Comparison of ENCODE assay signal across 8 cellular contexts in genomic region chr3:10321630-10322354, GRCh38. TPM values are rescaled to one million over a fixed set of nuclear protein-coding genes. Genes with fewer than 3 reads are reported as not detected.
DNase-seq lines count a peak whose midpoint lies in the region; ATAC-seq, FAIRE-seq and TF ChIP-seq lines count a peak whose summit lies in the region.

No MANE protein-coding gene starts in this region.

- H4K20me1 ChIP-seq in K562 (replicated peaks; ENCODE audit: control insufficient read depth, insufficient read depth, low read length) = peaks cover 25% of the 10 kb centered on the region

- peak overlapping the region in 2 of 3 experiments; percentile 92 to 98 for H3K27ac Mint-ChIP-seq in nephron

- no peak overlapping the region for H3K4me2 ChIP-seq in K562 (ENCODE audit: insufficient read depth, low read length)

- peaks cover 31% of the 10 kb centered on the region for H3K27me3 Mint-ChIP-seq in nephron (ENCODE audit: low read depth)

- H3K36me3 Mint-ChIP-seq in nephron (ENCODE audit: low read depth) = peaks cover 13% of the 10 kb centered on the region

- H3K9me3 Mint-ChIP-seq in nephron = no peaks in the 10 kb centered on the region

- BruUV-seq in A673 (replicated peaks; lab: Mats Ljungman, UMichigan) = no TSS peak
- no TSS peak for BruUV-seq in K562 (replicated peaks; lab: Mats Ljungman, UMichigan)

- H3K27ac ChIP-seq in A673 (ENCODE audit: low read depth, low read length, poor library complexity, severe bottlenecking) (no peak overlapping the region), HEK293 (ENCODE audit: extremely low read depth, low read depth, low read length) (no peak overlapping the region), K562 (ENCODE audit: extremely low read depth, low read depth, low read length) (no peak overlapping the region; the same call in 2 of the 3 replicates), prostate gland (no peak overlapping the region)

- H3K9ac ChIP-seq in K562 (ENCODE audit: insufficient read depth in 1 of 2, low read depth in 2 of 2, low read length in 2 of 2) = peak overlapping the region in 1 of 2 experiments; percentile 53; a peak in 2 of 4 replicates

- peaks cover 41% of the 10 kb centered on the region for H3K79me2 ChIP-seq in K562 (ENCODE audit: control insufficient read depth, insufficient read depth, low read length)

- TF ChIP-seq EP300 in K562 (IDR thresholded peaks at IDR 0.05; ENCODE audit: low read length) = no peak

- peaks cover 9% of the 10 kb centered on the region for H3K9me1 ChIP-seq in K562 (ENCODE audit: control insufficient read depth, insufficient read depth, low read length)

- no peak for FAIRE-seq in K562 (lab: Jason Lieb, UNC)

- TF ChIP-seq CTCF in A673 (conservative IDR thresholded peaks at IDR 0.05; ENCODE audit: low read depth, low read length) (no peak), HEK293 (tag by site-specific recombination; IDR thresholded peaks at IDR 0.05) (no peak), K562 (IDR thresholded peaks at IDR 0.05 in 2 of 3, conservative IDR thresholded peaks at IDR 0.05 in 1 of 3; ENCODE audit: insufficient read depth in 2 of 3, low read depth in 1 of 3, low read length in 3 of 3) (no peak), nephron (IDR thresholded peaks at IDR 0.05; ENCODE audit: unreplicated experiment in 3 of 3) (no peak), prostate gland (IDR thresholded peaks at IDR 0.05) (no peak)

- H3K36me3 ChIP-seq in A673 (ENCODE audit: insufficient read depth, low read length, poor library complexity, severe bottlenecking) = peaks cover 22% of the 10 kb centered on the region
- H3K36me3 ChIP-seq in HEK293 (ENCODE audit: control insufficient read depth in 2 of 2, insufficient read depth in 1 of 2, low read length in 2 of 2) = peaks cover 9 to 27% of the 10 kb centered on the region in 2 experiments; a peak in 2 of 3 replicates
- peaks cover 31% of the 10 kb centered on the region for H3K36me3 ChIP-seq in K562 (ENCODE audit: control insufficient read depth, insufficient read depth, low read length)
- peaks cover 0 to 5% of the 10 kb centered on the region in 2 donors for H3K36me3 ChIP-seq in prostate gland

- DNase-seq in A673 (ENCODE audit: low spot score) (no peak), K562 (ENCODE audit: extremely low read depth in 1 of 4, low spot score in 3 of 4) (no peak), CD1c-positive myeloid dendritic cell (ENCODE audit: extremely low spot score) (no peak), prostate gland (ENCODE audit: low spot score) (no peak), OCI-M1 (lab: John Stamatoyannopoulos, UW) (no peak)

- intact Hi-C loops in A673 (cut with micrococcal nuclease; ENCODE audit: unreplicated experiment) (no loop called here), K562 (cut with micrococcal nuclease) (loop anchor here (1.0 to 10.0 kb wide), 5 partner anchors 73 to 597 kb away; partner anchors contain the start of genes FANCD2, IRAK2 and TATDN2), prostate gland (cut with DNase I) (no loop called here)

- peak overlapping the region; percentile 89 to 99 (median 96) for H3K4me3 Mint-ChIP-seq in nephron

- TF ChIP-seq POLR2A in K562 (conservative IDR thresholded peaks at IDR 0.05) (no peak), prostate gland (IDR thresholded peaks at IDR 0.05) (no peak)

- peak overlapping the region; percentile 87 for H2AFZ ChIP-seq in K562 (ENCODE audit: low read depth, low read length)

- ATAC-seq in K562 (no peak), GM21381 (IDR thresholded peaks at IDR 0.05; ENCODE audit: unreplicated experiment) (no peak)

- WGBS in K562 (ENCODE audit: insufficient coverage, low coverage, missing lambda C conversion rate) = 68% methylated on average over 8 of the region's 8 CpGs
- WGBS in prostate gland = 93% methylated on average over 8 of the region's 8 CpGs

- CTCF ChIA-PET in A673 (lab: Charles Lee) (interaction anchor here (0.6 to 0.7 kb wide), 3 partner anchors 158 to 659 kb away, joined by 3 to 5 read pairs (median 3); no protein-coding TSS in a partner anchor), HEK293 (lab: Yijun Ruan, JAX) (interaction anchor here (0.6 to 1.4 kb wide), 12 partner anchors 8 to 610 kb away, joined by 3 to 5 read pairs (median 3); no protein-coding TSS in a partner anchor), K562 (lab: Yijun Ruan, JAX; ENCODE audit: low intra/inter-chr PET ratio) (interaction anchor here (1.0 kb wide), 1 partner anchor 606 kb away, joined by 3 read pairs; no protein-coding TSS in a partner anchor)

- no peak for TF ChIP-seq RAD21 in K562 (CRISPR knock-in tag; conservative IDR thresholded peaks at IDR 0.05 in 1 of 2, IDR thresholded peaks at IDR 0.05 in 1 of 2)

- H3K27me3 ChIP-seq in A673 (replicated peaks; ENCODE audit: insufficient read depth, low read depth, low read length, poor library complexity) = peaks cover 20% of the 10 kb centered on the region
- H3K27me3 ChIP-seq in K562 (ENCODE audit: control insufficient read depth in 2 of 2, insufficient read depth in 2 of 2, low read length in 2 of 2) = peaks cover 13 to 28% of the 10 kb centered on the region in 2 experiments; a peak in 4 of 5 replicates
- no peaks in the 10 kb centered on the region for H3K27me3 ChIP-seq in prostate gland (replicated peaks; ENCODE audit: insufficient read depth)

- no peaks in the 10 kb centered on the region for H3K9me3 ChIP-seq in A673 (ENCODE audit: low read depth, low read length, poor library complexity, severe bottlenecking)
- H3K9me3 ChIP-seq in HEK293 (ENCODE audit: control insufficient read depth, insufficient read depth, low read depth, low read length) = no peaks in the 10 kb centered on the region
- no peaks in the 10 kb centered on the region for H3K9me3 ChIP-seq in K562 (replicated peaks; ENCODE audit: control insufficient read depth, insufficient read depth, low read depth, low read length)
- no peaks in the 10 kb centered on the region for H3K9me3 ChIP-seq in prostate gland

- POLR2A ChIA-PET in A673 (lab: Charles Lee; ENCODE audit: low non-redundant PET) (no interaction called here), HEK293 (lab: Yijun Ruan, JAX) (interaction anchor here (0.8 to 1.9 kb wide), 5 partner anchors 12 to 925 kb away, joined by 3 to 5 read pairs (median 3); partner anchors contain the start of genes IRAK2 and TATDN2), K562 (lab: Yijun Ruan, JAX) (interaction anchor here (0.6 to 4.0 kb wide), 14 partner anchors 9 to 572 kb away, joined by 3 to 39 read pairs (median 6); partner anchors contain the start of gene OGG1)

- H3K4me3 ChIP-seq in A673 (ENCODE audit: low read depth, low read length, poor library complexity, severe bottlenecking) = peak overlapping the region; percentile 85
- H3K4me3 ChIP-seq in HEK293 (ENCODE audit: low read depth, low read length) = no peak overlapping the region
- H3K4me3 ChIP-seq in K562 = no peak overlapping the region
- peak overlapping the region in 1 of 2 donors; percentile 97 for H3K4me3 ChIP-seq in prostate gland

- H3K4me1 ChIP-seq in A673 (ENCODE audit: insufficient read depth, low read length, poor library complexity, severe bottlenecking) = no peaks in the 10 kb centered on the region
- no peaks in the 10 kb centered on the region for H3K4me1 ChIP-seq in HEK293 (ENCODE audit: control insufficient read depth, insufficient read depth, low read length)
- H3K4me1 ChIP-seq in K562 (replicated peaks in 1 of 2; ENCODE audit: control insufficient read depth in 2 of 2, insufficient read depth in 2 of 2, low read length in 2 of 2) = peaks cover 5% of the 10 kb centered on the region in 2 experiments; a peak in 3 of 5 replicates
- H3K4me1 ChIP-seq in prostate gland (replicated peaks) = peaks cover 6% of the 10 kb centered on the region

- in situ Hi-C loops in K562 (cut with MboI) = loop anchor here (25.0 kb wide), 1 partner anchor 809 kb away; no protein-coding TSS in a partner anchor

- H3K4me1 Mint-ChIP-seq in nephron = peaks cover 7% of the 10 kb centered on the region

RNA-seq across cellular contexts. Expression of gene SEC13, which starts 0.9 kb away (rescaled TPM):
- total RNA-seq in A673 (2021) (160 and 174 TPM in 2 replicates), K562 (2014; rRNA removed) (256 and 318 TPM in 2 replicates), K562 (2014; rRNA removed; fragmentation: Illumina TruSeq; extraction: Trizol) (124 and 145 TPM in 2 replicates), K562 (2015; rRNA removed; fragmentation: Illumina TruSeq; extraction: Trizol) (192 and 196 TPM in 2 replicates), K562 (2021) (199 and 209 TPM in 2 replicates), prostate gland (100 to 1,000 TPM; 108 to 117 TPM)
- total RNA-seq in K562 (2011; cell fraction: chromatin; rRNA removed; ENCODE audit: low replicate concordance) = 285 and 425 TPM in 2 replicates
- total RNA-seq in K562 (2011; cell fraction: nucleolus; rRNA removed) = 250 and 265 TPM in 2 replicates
- total RNA-seq in K562 (2011; cell fraction: nucleoplasm; rRNA removed) = 278 and 337 TPM in 2 replicates
- polyA plus RNA-seq in K562 (2011; rRNA removed) (199 and 308 TPM in 2 replicates), K562 (2014; fragmentation: Illumina TruSeq; extraction: Trizol) (274 and 284 TPM in 2 replicates), K562 (2014; fragmentation: Nextera tagmentation; extraction: Ambion mirVana) (100 to 1,000 TPM in 1 of 2 experiments, 10 to 100 TPM in 1; 71.5 to 116 TPM), K562 (2014; rRNA removed) (152 and 181 TPM in 2 replicates)
- polyA plus RNA-seq in K562 (2011; cell fraction: cytosol; rRNA removed) = 331 and 334 TPM in 2 replicates
- polyA plus RNA-seq in K562 (2011; cell fraction: nucleus; rRNA removed) = 250 and 306 TPM in 2 replicates
- 186 and 201 TPM in 2 replicates for polyA plus RNA-seq in K562 (2012)
- polyA minus RNA-seq in K562 (2011; rRNA and poly(A)+ RNA removed) = 268 and 286 TPM in 2 replicates
- 204 and 250 TPM in 2 replicates for polyA minus RNA-seq in K562 (2011; cell fraction: cytosol; rRNA and poly(A)+ RNA removed)
- 102 and 172 TPM in 2 replicates for polyA minus RNA-seq in K562 (2011; cell fraction: nucleus; rRNA and poly(A)+ RNA removed)

RNA-seq across cellular contexts. Expression of gene GHRL, which starts 29.0 kb away (rescaled TPM):
- total RNA-seq in A673 (2021) (1.0 and 2.0 TPM in 2 replicates), K562 (2014; rRNA removed) (0.45 TPM in 1 of 2 replicates, not detected in the other), K562 (2014; rRNA removed; fragmentation: Illumina TruSeq; extraction: Trizol) (not detected in 2 replicates), K562 (2015; rRNA removed; fragmentation: Illumina TruSeq; extraction: Trizol) (0.60 TPM in 1 of 2 replicates, not detected in the other), K562 (2021) (0.29 and 0.34 TPM in 2 replicates), prostate gland (1 to 10 TPM in 1 of 2 donors, not detected in 1; 3.0 TPM)
- total RNA-seq in K562 (2011; cell fraction: chromatin; rRNA removed; ENCODE audit: low replicate concordance) = 1.2 and 1.5 TPM in 2 replicates
- 0.83 and 1.1 TPM in 2 replicates for total RNA-seq in K562 (2011; cell fraction: nucleolus; rRNA removed)
- total RNA-seq in K562 (2011; cell fraction: nucleoplasm; rRNA removed) = 0.84 and 1.6 TPM in 2 replicates
- polyA plus RNA-seq in K562 (2011; rRNA removed) (0.08 and 0.09 TPM in 2 replicates), K562 (2014; fragmentation: Illumina TruSeq; extraction: Trizol) (0.15 TPM in 1 of 2 replicates, not detected in the other), K562 (2014; fragmentation: Nextera tagmentation; extraction: Ambion mirVana) (not detected), K562 (2014; rRNA removed) (0.16 and 0.19 TPM in 2 replicates)
- 0.06 TPM in 1 of 2 replicates, not detected in the other for polyA plus RNA-seq in K562 (2011; cell fraction: cytosol; rRNA removed)
- 0.35 and 0.75 TPM in 2 replicates for polyA plus RNA-seq in K562 (2011; cell fraction: nucleus; rRNA removed)
- 0.51 and 0.53 TPM in 2 replicates for polyA plus RNA-seq in K562 (2012)
- polyA minus RNA-seq in K562 (2011; rRNA and poly(A)+ RNA removed) = 0.21 TPM in 1 of 2 replicates, not detected in the other
- polyA minus RNA-seq in K562 (2011; cell fraction: cytosol; rRNA and poly(A)+ RNA removed) = not detected in 2 replicates
- 0.22 TPM in 1 of 2 replicates, not detected in the other for polyA minus RNA-seq in K562 (2011; cell fraction: nucleus; rRNA and poly(A)+ RNA removed)
